In genomic region chr11:46381836-46382643, GRCh38 we compare ENCODE assay signal across 1 cellular context.
TF ChIP-seq lines count a peak whose summit lies in the region.

No MANE protein-coding gene starts in this region.

TF ChIP-seq in liver, 16 proteins besides CTCF, POLR2A, EP300 and RAD21 (continued from another document):
- no peak for TF ChIP-seq JUND (IDR thresholded peaks at IDR 0.05)
- no peak for TF ChIP-seq HNF4G (IDR thresholded peaks at IDR 0.05)
- no peak for TF ChIP-seq ATF3 (IDR thresholded peaks at IDR 0.05)
